In the genomic region with DNA sequence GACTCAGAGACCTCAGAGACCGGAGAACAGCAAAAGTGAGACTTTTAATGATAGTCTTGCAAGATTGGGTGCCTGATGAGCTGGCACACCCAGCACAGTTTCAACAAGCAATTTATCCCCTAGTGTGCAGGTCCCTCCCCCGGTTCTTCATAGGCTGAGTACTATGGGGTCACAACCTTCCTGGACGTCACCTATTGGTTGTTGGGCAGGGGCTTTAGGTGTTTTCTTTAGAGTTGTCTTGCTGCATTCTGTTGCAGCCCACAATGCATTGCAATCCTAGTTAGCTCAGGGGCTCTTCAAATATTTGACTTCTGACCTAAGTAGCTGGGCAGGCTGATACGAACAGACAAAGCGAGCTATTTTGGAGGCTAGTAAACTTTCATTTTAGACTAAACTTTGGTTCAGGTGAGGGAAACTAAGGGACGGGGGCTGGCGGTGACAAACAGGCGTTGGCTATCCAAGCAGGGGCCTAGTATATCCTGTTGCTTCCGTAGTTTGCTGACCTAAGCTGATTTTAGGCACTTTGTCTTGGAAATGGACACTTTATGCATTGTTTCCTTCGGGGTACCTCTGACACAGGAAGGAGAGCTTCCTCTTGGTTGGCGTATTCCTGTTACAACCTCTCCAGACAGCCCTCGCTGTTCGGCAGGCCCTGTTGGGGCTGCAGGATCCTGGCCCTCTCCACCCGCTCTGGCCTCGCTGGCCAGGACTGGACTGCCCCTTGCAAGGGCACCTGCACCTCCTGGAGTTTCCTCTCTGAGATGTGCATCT, we compare ENCODE assay signal across 1 cellular context.
A peak's percentile ranks its signal among the peaks of the same experiment; 100 is the strongest.
TF ChIP-seq lines count a peak whose summit lies in the region.

No MANE protein-coding gene starts in this region.

TF ChIP-seq in HepG2, 621 proteins besides CTCF, POLR2A, EP300 and RAD21 (continued from another document and continues in another):
- no peak for TF ChIP-seq ZNF432 (CRISPR knock-in tag; IDR thresholded peaks at IDR 0.05; ENCODE audit: borderline replicate concordance)
- TF ChIP-seq TBP (CRISPR knock-in tag; IDR thresholded peaks at IDR 0.05), result no peak
- TF ChIP-seq, protein P1, sequence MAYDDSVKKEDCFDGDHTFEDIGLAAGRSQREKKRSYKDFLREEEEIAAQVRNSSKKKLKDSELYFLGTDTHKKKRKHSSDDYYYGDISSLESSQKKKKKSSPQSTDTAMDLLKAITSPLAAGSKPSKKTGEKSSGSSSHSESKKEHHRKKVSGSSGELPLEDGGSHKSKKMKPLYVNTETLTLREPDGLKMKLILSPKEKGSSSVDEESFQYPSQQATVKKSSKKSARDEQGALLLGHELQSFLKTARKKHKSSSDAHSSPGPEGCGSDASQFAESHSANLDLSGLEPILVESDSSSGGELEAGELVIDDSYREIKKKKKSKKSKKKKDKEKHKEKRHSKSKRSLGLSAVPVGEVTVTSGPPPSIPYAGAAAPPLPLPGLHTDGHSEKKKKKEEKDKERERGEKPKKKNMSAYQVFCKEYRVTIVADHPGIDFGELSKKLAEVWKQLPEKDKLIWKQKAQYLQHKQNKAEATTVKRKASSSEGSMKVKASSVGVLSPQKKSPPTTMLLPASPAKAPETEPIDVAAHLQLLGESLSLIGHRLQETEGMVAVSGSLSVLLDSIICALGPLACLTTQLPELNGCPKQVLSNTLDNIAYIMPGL (CRISPR knock-in tag; IDR thresholded peaks at IDR 0.05; ENCODE audit: borderline replicate concordance in 1 of 2, low read depth in 1 of 2), result peak in 1 of 2 experiments; percentile 6; a peak in 1 of 4 replicates
- TF ChIP-seq TBX2 (CRISPR knock-in tag; IDR thresholded peaks at IDR 0.05; ENCODE audit: borderline replicate concordance), result peak; percentile 55; the same call in 1 of the 2 replicates
- no peak; the same call in 1 of the 2 replicates for TF ChIP-seq KLF9 (CRISPR knock-in tag; IDR thresholded peaks at IDR 0.05; ENCODE audit: low read depth)
- TF ChIP-seq ZNF256 (CRISPR knock-in tag; conservative IDR thresholded peaks at IDR 0.05), result no peak; the same call in 1 of the 2 replicates
- no peak for TF ChIP-seq NRL (CRISPR knock-in tag; IDR thresholded peaks at IDR 0.05; ENCODE audit: borderline replicate concordance)
- TF ChIP-seq, protein P2, sequence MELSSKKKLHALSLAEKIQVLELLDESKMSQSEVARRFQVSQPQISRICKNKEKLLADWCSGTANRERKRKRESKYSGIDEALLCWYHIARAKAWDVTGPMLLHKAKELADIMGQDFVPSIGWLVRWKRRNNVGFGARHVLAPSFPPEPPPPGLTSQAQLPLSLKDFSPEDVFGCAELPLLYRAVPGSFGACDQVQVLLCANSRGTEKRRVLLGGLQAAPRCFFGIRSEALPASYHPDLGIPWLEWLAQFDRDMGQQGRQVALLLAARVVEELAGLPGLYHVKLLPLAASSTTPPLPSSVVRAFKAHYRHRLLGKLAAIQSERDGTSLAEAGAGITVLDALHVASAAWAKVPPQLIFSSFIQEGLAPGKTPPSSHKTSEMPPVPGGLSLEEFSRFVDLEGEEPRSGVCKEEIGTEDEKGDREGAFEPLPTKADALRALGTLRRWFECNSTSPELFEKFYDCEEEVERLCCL (CRISPR knock-in tag; IDR thresholded peaks at IDR 0.05; ENCODE audit: borderline replicate concordance), result 0 out of 2 replicates have a peak, but pooled peaks have one; percentile 72
- TF ChIP-seq, protein P3, sequence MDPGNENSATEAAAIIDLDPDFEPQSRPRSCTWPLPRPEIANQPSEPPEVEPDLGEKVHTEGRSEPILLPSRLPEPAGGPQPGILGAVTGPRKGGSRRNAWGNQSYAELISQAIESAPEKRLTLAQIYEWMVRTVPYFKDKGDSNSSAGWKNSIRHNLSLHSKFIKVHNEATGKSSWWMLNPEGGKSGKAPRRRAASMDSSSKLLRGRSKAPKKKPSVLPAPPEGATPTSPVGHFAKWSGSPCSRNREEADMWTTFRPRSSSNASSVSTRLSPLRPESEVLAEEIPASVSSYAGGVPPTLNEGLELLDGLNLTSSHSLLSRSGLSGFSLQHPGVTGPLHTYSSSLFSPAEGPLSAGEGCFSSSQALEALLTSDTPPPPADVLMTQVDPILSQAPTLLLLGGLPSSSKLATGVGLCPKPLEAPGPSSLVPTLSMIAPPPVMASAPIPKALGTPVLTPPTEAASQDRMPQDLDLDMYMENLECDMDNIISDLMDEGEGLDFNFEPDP (CRISPR knock-in tag; conservative IDR thresholded peaks at IDR 0.05), result no peak
- TF ChIP-seq, protein P4, sequence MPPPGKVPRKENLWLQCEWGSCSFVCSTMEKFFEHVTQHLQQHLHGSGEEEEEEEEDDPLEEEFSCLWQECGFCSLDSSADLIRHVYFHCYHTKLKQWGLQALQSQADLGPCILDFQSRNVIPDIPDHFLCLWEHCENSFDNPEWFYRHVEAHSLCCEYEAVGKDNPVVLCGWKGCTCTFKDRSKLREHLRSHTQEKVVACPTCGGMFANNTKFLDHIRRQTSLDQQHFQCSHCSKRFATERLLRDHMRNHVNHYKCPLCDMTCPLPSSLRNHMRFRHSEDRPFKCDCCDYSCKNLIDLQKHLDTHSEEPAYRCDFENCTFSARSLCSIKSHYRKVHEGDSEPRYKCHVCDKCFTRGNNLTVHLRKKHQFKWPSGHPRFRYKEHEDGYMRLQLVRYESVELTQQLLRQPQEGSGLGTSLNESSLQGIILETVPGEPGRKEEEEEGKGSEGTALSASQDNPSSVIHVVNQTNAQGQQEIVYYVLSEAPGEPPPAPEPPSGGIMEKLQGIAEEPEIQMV (CRISPR knock-in tag; IDR thresholded peaks at IDR 0.05; ENCODE audit: low read depth), result no peak
- TF ChIP-seq, protein P5, sequence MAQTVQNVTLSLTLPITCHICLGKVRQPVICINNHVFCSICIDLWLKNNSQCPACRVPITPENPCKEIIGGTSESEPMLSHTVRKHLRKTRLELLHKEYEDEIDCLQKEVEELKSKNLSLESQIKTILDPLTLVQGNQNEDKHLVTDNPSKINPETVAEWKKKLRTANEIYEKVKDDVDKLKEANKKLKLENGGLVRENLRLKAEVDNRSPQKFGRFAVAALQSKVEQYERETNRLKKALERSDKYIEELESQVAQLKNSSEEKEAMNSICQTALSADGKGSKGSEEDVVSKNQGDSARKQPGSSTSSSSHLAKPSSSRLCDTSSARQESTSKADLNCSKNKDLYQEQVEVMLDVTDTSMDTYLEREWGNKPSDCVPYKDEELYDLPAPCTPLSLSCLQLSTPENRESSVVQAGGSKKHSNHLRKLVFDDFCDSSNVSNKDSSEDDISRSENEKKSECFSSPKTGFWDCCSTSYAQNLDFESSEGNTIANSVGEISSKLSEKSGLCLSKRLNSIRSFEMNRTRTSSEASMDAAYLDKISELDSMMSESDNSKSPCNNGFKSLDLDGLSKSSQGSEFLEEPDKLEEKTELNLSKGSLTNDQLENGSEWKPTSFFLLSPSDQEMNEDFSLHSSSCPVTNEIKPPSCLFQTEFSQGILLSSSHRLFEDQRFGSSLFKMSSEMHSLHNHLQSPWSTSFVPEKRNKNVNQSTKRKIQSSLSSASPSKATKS (CRISPR knock-in tag; IDR thresholded peaks at IDR 0.05), result no peak
- TF ChIP-seq ZNF205 (CRISPR knock-in tag; IDR thresholded peaks at IDR 0.05), result no peak
- TF ChIP-seq, protein P6, sequence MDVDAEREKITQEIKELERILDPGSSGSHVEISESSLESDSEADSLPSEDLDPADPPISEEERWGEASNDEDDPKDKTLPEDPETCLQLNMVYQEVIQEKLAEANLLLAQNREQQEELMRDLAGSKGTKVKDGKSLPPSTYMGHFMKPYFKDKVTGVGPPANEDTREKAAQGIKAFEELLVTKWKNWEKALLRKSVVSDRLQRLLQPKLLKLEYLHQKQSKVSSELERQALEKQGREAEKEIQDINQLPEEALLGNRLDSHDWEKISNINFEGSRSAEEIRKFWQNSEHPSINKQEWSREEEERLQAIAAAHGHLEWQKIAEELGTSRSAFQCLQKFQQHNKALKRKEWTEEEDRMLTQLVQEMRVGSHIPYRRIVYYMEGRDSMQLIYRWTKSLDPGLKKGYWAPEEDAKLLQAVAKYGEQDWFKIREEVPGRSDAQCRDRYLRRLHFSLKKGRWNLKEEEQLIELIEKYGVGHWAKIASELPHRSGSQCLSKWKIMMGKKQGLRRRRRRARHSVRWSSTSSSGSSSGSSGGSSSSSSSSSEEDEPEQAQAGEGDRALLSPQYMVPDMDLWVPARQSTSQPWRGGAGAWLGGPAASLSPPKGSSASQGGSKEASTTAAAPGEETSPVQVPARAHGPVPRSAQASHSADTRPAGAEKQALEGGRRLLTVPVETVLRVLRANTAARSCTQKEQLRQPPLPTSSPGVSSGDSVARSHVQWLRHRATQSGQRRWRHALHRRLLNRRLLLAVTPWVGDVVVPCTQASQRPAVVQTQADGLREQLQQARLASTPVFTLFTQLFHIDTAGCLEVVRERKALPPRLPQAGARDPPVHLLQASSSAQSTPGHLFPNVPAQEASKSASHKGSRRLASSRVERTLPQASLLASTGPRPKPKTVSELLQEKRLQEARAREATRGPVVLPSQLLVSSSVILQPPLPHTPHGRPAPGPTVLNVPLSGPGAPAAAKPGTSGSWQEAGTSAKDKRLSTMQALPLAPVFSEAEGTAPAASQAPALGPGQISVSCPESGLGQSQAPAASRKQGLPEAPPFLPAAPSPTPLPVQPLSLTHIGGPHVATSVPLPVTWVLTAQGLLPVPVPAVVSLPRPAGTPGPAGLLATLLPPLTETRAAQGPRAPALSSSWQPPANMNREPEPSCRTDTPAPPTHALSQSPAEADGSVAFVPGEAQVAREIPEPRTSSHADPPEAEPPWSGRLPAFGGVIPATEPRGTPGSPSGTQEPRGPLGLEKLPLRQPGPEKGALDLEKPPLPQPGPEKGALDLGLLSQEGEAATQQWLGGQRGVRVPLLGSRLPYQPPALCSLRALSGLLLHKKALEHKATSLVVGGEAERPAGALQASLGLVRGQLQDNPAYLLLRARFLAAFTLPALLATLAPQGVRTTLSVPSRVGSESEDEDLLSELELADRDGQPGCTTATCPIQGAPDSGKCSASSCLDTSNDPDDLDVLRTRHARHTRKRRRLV (CRISPR knock-in tag; IDR thresholded peaks at IDR 0.05), result no peak; the same call in 1 of the 2 replicates
- TF ChIP-seq ZNF3 (CRISPR knock-in tag; IDR thresholded peaks at IDR 0.05), result no peak
- no peak for TF ChIP-seq ZNF564 (CRISPR knock-in tag; IDR thresholded peaks at IDR 0.05)
- no peak; the same call in 1 of the 2 replicates for TF ChIP-seq SP140L (CRISPR knock-in tag; IDR thresholded peaks at IDR 0.05; ENCODE audit: borderline replicate concordance)
- TF ChIP-seq DMAP1 (CRISPR knock-in tag; IDR thresholded peaks at IDR 0.05), result peak; percentile 74; the same call in 1 of the 2 replicates
- TF ChIP-seq ZNF331 (CRISPR knock-in tag; IDR thresholded peaks at IDR 0.05), result 0 out of 2 replicates have a peak, but pooled peaks have one; percentile 48
- TF ChIP-seq KDM6A (CRISPR knock-in tag; IDR thresholded peaks at IDR 0.05; ENCODE audit: low read depth), result no peak
- TF ChIP-seq HOXA3 (CRISPR knock-in tag; IDR thresholded peaks at IDR 0.05), result no peak
- TF ChIP-seq, protein P7, sequence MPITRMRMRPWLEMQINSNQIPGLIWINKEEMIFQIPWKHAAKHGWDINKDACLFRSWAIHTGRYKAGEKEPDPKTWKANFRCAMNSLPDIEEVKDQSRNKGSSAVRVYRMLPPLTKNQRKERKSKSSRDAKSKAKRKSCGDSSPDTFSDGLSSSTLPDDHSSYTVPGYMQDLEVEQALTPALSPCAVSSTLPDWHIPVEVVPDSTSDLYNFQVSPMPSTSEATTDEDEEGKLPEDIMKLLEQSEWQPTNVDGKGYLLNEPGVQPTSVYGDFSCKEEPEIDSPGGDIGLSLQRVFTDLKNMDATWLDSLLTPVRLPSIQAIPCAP (CRISPR knock-in tag; IDR thresholded peaks at IDR 0.05; ENCODE audit: low read depth), result no peak
- TF ChIP-seq CHCHD3 (CRISPR knock-in tag; IDR thresholded peaks at IDR 0.05), result no peak
- no peak for TF ChIP-seq ZNF367 (CRISPR knock-in tag; IDR thresholded peaks at IDR 0.05; ENCODE audit: borderline replicate concordance)
- no peak for TF ChIP-seq ZNF446 (CRISPR knock-in tag; IDR thresholded peaks at IDR 0.05)
- peak; percentile 31 for TF ChIP-seq KDM2A (CRISPR knock-in tag; IDR thresholded peaks at IDR 0.05; ENCODE audit: borderline replicate concordance, low read depth)
- no peak for TF ChIP-seq GABPA (IDR thresholded peaks at IDR 0.05; ENCODE audit: low read depth, low read length)
- TF ChIP-seq GABPA (CRISPR knock-in tag; IDR thresholded peaks at IDR 0.05; ENCODE audit: low read depth), result peak; percentile 47; the same call in 1 of the 2 replicates
- TF ChIP-seq, protein P8, sequence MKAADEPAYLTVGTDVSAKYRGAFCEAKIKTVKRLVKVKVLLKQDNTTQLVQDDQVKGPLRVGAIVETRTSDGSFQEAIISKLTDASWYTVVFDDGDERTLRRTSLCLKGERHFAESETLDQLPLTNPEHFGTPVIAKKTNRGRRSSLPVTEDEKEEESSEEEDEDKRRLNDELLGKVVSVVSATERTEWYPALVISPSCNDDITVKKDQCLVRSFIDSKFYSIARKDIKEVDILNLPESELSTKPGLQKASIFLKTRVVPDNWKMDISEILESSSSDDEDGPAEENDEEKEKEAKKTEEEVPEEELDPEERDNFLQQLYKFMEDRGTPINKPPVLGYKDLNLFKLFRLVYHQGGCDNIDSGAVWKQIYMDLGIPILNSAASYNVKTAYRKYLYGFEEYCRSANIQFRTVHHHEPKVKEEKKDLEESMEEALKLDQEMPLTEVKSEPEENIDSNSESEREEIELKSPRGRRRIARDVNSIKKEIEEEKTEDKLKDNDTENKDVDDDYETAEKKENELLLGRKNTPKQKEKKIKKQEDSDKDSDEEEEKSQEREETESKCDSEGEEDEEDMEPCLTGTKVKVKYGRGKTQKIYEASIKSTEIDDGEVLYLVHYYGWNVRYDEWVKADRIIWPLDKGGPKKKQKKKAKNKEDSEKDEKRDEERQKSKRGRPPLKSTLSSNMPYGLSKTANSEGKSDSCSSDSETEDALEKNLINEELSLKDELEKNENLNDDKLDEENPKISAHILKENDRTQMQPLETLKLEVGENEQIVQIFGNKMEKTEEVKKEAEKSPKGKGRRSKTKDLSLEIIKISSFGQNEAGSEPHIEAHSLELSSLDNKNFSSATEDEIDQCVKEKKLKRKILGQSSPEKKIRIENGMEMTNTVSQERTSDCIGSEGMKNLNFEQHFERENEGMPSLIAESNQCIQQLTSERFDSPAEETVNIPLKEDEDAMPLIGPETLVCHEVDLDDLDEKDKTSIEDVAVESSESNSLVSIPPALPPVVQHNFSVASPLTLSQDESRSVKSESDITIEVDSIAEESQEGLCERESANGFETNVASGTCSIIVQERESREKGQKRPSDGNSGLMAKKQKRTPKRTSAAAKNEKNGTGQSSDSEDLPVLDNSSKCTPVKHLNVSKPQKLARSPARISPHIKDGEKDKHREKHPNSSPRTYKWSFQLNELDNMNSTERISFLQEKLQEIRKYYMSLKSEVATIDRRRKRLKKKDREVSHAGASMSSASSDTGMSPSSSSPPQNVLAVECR (CRISPR knock-in tag; IDR thresholded peaks at IDR 0.05; ENCODE audit: borderline replicate concordance), result peak; percentile 66; the same call in 1 of the 2 replicates
- 0 out of 2 replicates have a peak, but pooled peaks have one; percentile 19 for TF ChIP-seq HMG20B (CRISPR knock-in tag; conservative IDR thresholded peaks at IDR 0.05)
- TF ChIP-seq, protein P9, sequence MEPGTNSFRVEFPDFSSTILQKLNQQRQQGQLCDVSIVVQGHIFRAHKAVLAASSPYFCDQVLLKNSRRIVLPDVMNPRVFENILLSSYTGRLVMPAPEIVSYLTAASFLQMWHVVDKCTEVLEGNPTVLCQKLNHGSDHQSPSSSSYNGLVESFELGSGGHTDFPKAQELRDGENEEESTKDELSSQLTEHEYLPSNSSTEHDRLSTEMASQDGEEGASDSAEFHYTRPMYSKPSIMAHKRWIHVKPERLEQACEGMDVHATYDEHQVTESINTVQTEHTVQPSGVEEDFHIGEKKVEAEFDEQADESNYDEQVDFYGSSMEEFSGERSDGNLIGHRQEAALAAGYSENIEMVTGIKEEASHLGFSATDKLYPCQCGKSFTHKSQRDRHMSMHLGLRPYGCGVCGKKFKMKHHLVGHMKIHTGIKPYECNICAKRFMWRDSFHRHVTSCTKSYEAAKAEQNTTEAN (CRISPR knock-in tag; conservative IDR thresholded peaks at IDR 0.05), result peak; percentile 44; the same call in 1 of the 2 replicates
- peak; percentile 38 for TF ChIP-seq ETV5 (CRISPR knock-in tag; IDR thresholded peaks at IDR 0.05; ENCODE audit: borderline replicate concordance)
- no peak for TF ChIP-seq RFX3 (CRISPR knock-in tag; IDR thresholded peaks at IDR 0.05)
